Comparison of ENCODE assay signal across 24 cellular contexts in genomic region chr4:136867465-136867864, GRCh38.
DNase-seq lines count a peak whose midpoint lies in the region; ATAC-seq and TF ChIP-seq lines count a peak whose summit lies in the region.
"Had no signal": no experiment of that assay in that cellular context is flagged by ENCODE, and none has a peak within 500 bp of the region (broad histone marks: within the 10 kb centered on the region; RNA-seq: fewer than 3 reads in every experiment).

No MANE protein-coding gene starts in this region.

- H3K4me1 ChIP-seq in endodermal cell (ENCODE audit: control insufficient read depth, insufficient read depth, low read length) (no peaks in the 10 kb centered on the region), spleen (peaks cover 0 to 8% (median 0%) of the 10 kb centered on the region in 6 donors)
- H3K4me1 ChIP-seq: A549 had no signal

- DNase-seq in H7 (peak; percentile 7), UCSD-AML1 (lab: John Stamatoyannopoulos, UW; ENCODE audit: unreplicated experiment) (peak; percentile 7), endodermal cell (peak; percentile 48), spleen (peak; percentile 41), NCI-H748 (lab: John Stamatoyannopoulos, UW; ENCODE audit: unreplicated experiment) (no peak)
- no peak for DNase-seq in activated CD4-positive, CD25-positive, alpha-beta regulatory T cell (lab: John Stamatoyannopoulos, UW)
- DNase-seq: AML-193; CD4-positive, alpha-beta T cell; MM.1S; NCI-H1048; NCI-H1417; NCI-H1694; NCI-H2081; NCI-H2227 treated with DMSO at 0.1 percent for 48 hours; NCI-H510A; NCI-H69; SIG-M5; SK-N-SH; SW 1271 had no signal

- no peak for TF ChIP-seq POLR2A in spleen (IDR thresholded peaks at IDR 0.05)

- H3K27ac ChIP-seq in endodermal cell (ENCODE audit: low read depth, low read length), result no peak overlapping the region
- no peak overlapping the region for H3K27ac ChIP-seq in spleen
- H3K27ac ChIP-seq: A549; BLaER1 treated with 17β-estradiol and CSF1 and Interleukin-3, amounts not matched to agents 10 nM and 100 nM; KMS-11 had no signal

- TF ChIP-seq CTCF in endodermal cell (conservative IDR thresholded peaks at IDR 0.05) (peak; percentile 23), spleen (IDR thresholded peaks at IDR 0.05 in 8 of 11, conservative IDR thresholded peaks at IDR 0.05 in 3 of 11) (no peak)

- H3K36me3 ChIP-seq in H7 (replicated peaks; ENCODE audit: control insufficient read depth, insufficient read depth, low read length), result no peaks in the 10 kb centered on the region
- H3K36me3 ChIP-seq in endodermal cell (ENCODE audit: control insufficient read depth, insufficient read depth, low read length), result no peaks in the 10 kb centered on the region
- no peaks in the 10 kb centered on the region for H3K36me3 ChIP-seq in spleen
- H3K36me3 ChIP-seq: BLaER1 treated with 17β-estradiol and CSF1 and Interleukin-3, amounts not matched to agents 10 nM and 100 nM had no signal

- H3K27me3 ChIP-seq in H7 (ENCODE audit: control insufficient read depth, insufficient read depth, low read length), result no peaks in the 10 kb centered on the region
- no peaks in the 10 kb centered on the region for H3K27me3 ChIP-seq in endodermal cell (ENCODE audit: control insufficient read depth, insufficient read depth, low read length, poor library complexity, severe bottlenecking)
- no peaks in the 10 kb centered on the region for H3K27me3 ChIP-seq in spleen (replicated peaks in 1 of 7)
- H3K27me3 ChIP-seq: BLaER1 treated with 17β-estradiol and CSF1 and Interleukin-3, amounts not matched to agents 10 nM and 100 nM had no signal

- ATAC-seq in HG02678 (IDR thresholded peaks at IDR 0.05; ENCODE audit: unreplicated experiment), result no peak
- ATAC-seq: A549 had no signal

- no peak overlapping the region for H3K4me3 Mint-ChIP-seq in endodermal cell
- H3K4me3 Mint-ChIP-seq: CD4-positive, alpha-beta T cell; IgD-negative memory B cell had no signal

- WGBS in endodermal cell (ENCODE audit: insufficient coverage in 1 of 2, insufficient read length in 1 of 2), 2 experiments, result 90 to 93% methylated on average over 3 to 9 of the region's 10 CpGs
- 79 to 88% (median 83%) methylated on average over 10 of the region's 10 CpGs for WGBS in spleen, 5 donors

- H3K36me3 Mint-ChIP-seq in endodermal cell (ENCODE audit: low read depth), result no peaks in the 10 kb centered on the region
- H3K36me3 Mint-ChIP-seq: IgD-negative memory B cell had no signal

- H3K4me3 ChIP-seq in H7 (ENCODE audit: insufficient read depth, low read depth, low read length) (no peak overlapping the region), endodermal cell (ENCODE audit: low read length) (no peak overlapping the region), spleen (no peak overlapping the region)
- H3K4me3 ChIP-seq: A549; BLaER1 treated with 17β-estradiol and CSF1 and Interleukin-3, amounts not matched to agents 10 nM and 100 nM had no signal

- H3K9me3 Mint-ChIP-seq in endodermal cell, result peaks cover 5% of the 10 kb centered on the region
- H3K9me3 Mint-ChIP-seq: CD4-positive, alpha-beta T cell had no signal

- H3K4me1 Mint-ChIP-seq in endodermal cell, result peaks cover 26% of the 10 kb centered on the region
- H3K4me1 Mint-ChIP-seq: IgD-negative memory B cell had no signal

- no peak overlapping the region for H3K9ac ChIP-seq in endodermal cell (ENCODE audit: extremely low read depth, low read length, poor library complexity, severe bottlenecking)
- H3K9ac ChIP-seq: BLaER1 treated with 17β-estradiol and CSF1 and Interleukin-3, amounts not matched to agents 10 nM and 100 nM; KMS-11; SK-N-SH had no signal

- H3K27ac Mint-ChIP-seq in endodermal cell, result no peak overlapping the region
- H3K27ac Mint-ChIP-seq: CD4-positive, alpha-beta T cell; IgD-negative memory B cell had no signal

- H3K27me3 Mint-ChIP-seq in endodermal cell (ENCODE audit: insufficient read depth), result no peaks in the 10 kb centered on the region
- H3K27me3 Mint-ChIP-seq: CD4-positive, alpha-beta T cell; IgD-negative memory B cell had no signal

- H3K9me3 ChIP-seq in endodermal cell (ENCODE audit: control insufficient read depth, low read length) (no peaks in the 10 kb centered on the region), spleen (no peaks in the 10 kb centered on the region)
- H3K9me3 ChIP-seq: A549; BLaER1 treated with 17β-estradiol and CSF1 and Interleukin-3, amounts not matched to agents 10 nM and 100 nM; SK-N-SH had no signal

- intact Hi-C loops in spleen (cut with DNase I; ENCODE audit: low total_unique reads), result no loop called here

Comparison
In these comparisons a context has a peak if more than half of its experiments do, and no peak if none do; other contexts are left out.
1. DNase-seq: peak in H7 (single experiment), UCSD-AML1 (single experiment), endodermal cell (single experiment) and spleen (single experiment); none in activated CD4-positive, CD25-positive, alpha-beta regulatory T cell (0 of 4) and NCI-H748 (single experiment).